Comparison of ENCODE assay signal across 8 cellular contexts in genomic region chr3:149247929-149248691, GRCh38. TPM values are rescaled to one million over a fixed set of nuclear protein-coding genes. Genes with fewer than 3 reads are reported as not detected.
A peak's percentile ranks its signal among the peaks of the same experiment; 100 is the strongest.
DNase-seq lines count a peak whose midpoint lies in the region; ATAC-seq, FAIRE-seq and TF ChIP-seq lines count a peak whose summit lies in the region.

No MANE protein-coding gene starts in this region.

- TF ChIP-seq CTCF in brain (conservative IDR thresholded peaks at IDR 0.05): no peak

- no peaks in the 10 kb centered on the region for H3K9me3 Mint-ChIP-seq in brain
- no peaks in the 10 kb centered on the region for H3K9me3 Mint-ChIP-seq in stimulated activated naive CD8-positive, alpha-beta T cell treated with anti-CD3 and anti-CD28 coated beads, Interleukin-15, amount 100 ng/mL, for 72 hours

- ATAC-seq in GM21390 (IDR thresholded peaks at IDR 0.05; ENCODE audit: unreplicated experiment) (peak; percentile 58), HG03565 (IDR thresholded peaks at IDR 0.05; ENCODE audit: unreplicated experiment) (peak; percentile 46)
- ATAC-seq in stimulated activated naive CD8-positive, alpha-beta T cell treated with anti-CD3 and anti-CD28 coated beads, Interleukin-15, amount 100 ng/mL, for 72 hours: peak; percentile 84

- no peak for DNase-seq in GM12892 (ENCODE audit: insufficient read length)
- DNase-seq in stimulated activated naive CD8-positive, alpha-beta T cell treated with anti-CD3 and anti-CD28 coated beads, Interleukin-15, amount 100 ng/mL, for 72 hours: peak in 1 of 2 donors; percentile 47
- no peak for DNase-seq in NCI-H128 (lab: John Stamatoyannopoulos, UW; ENCODE audit: unreplicated experiment)
- DNase-seq in middle frontal gyrus (ENCODE audit: extremely low spot score, low spot score): no peak
- no peak for DNase-seq in NCI-H187 (lab: John Stamatoyannopoulos, UW)

- FAIRE-seq in GM12892 (lab: Jason Lieb, UNC): peak; percentile 67

- H3K4me3 Mint-ChIP-seq in brain: no peak overlapping the region
- peak overlapping the region; percentile 32 to 33 for H3K4me3 Mint-ChIP-seq in stimulated activated naive CD8-positive, alpha-beta T cell treated with anti-CD3 and anti-CD28 coated beads, Interleukin-15, amount 100 ng/mL, for 72 hours

- peaks cover 14% of the 10 kb centered on the region for H3K4me1 Mint-ChIP-seq in brain
- H3K4me1 Mint-ChIP-seq in stimulated activated naive CD8-positive, alpha-beta T cell treated with anti-CD3 and anti-CD28 coated beads, Interleukin-15, amount 100 ng/mL, for 72 hours: peaks cover 37% of the 10 kb centered on the region

- H3K27me3 Mint-ChIP-seq in brain: peaks cover 3% of the 10 kb centered on the region
- no peaks in the 10 kb centered on the region for H3K27me3 Mint-ChIP-seq in stimulated activated naive CD8-positive, alpha-beta T cell treated with anti-CD3 and anti-CD28 coated beads, Interleukin-15, amount 100 ng/mL, for 72 hours

- TF ChIP-seq POLR2A in GM12892 (IDR thresholded peaks at IDR 0.05; ENCODE audit: low read depth, low read length): no peak

- peak overlapping the region in 3 of 5 experiments; percentile 16 to 84 (median 20) for H3K27ac Mint-ChIP-seq in brain
- H3K27ac Mint-ChIP-seq in stimulated activated naive CD8-positive, alpha-beta T cell treated with anti-CD3 and anti-CD28 coated beads, Interleukin-15, amount 100 ng/mL, for 72 hours: peak overlapping the region; percentile 30 to 65

- no peaks in the 10 kb centered on the region for H3K36me3 Mint-ChIP-seq in brain

RNA-seq across cellular contexts. Expression of gene CP, which starts 26.5 kb away (rescaled TPM):
- not detected for polyA plus RNA-seq in GM12892 (2012; ENCODE audit: missing spikeins)
- polyA plus RNA-seq in brain (ENCODE audit: insufficient read depth, low read depth, low replicate concordance): 8.1 TPM

Comparison
In these comparisons a context has a peak if more than half of its experiments do, and no peak if none do; other contexts are left out.
1. H3K4me3 Mint-ChIP-seq: peak in stimulated activated naive CD8-positive, alpha-beta T cell treated with anti-CD3 and anti-CD28 coated beads, Interleukin-15, amount 100 ng/mL, for 72 hours (2 of 2); none in brain (0 of 5).
2. Peak in every context shown above with its lines, with median percentiles within 50 percentile points of each other: ATAC-seq.